ENCODE assay signal across 8 cellular contexts in the genomic region with DNA sequence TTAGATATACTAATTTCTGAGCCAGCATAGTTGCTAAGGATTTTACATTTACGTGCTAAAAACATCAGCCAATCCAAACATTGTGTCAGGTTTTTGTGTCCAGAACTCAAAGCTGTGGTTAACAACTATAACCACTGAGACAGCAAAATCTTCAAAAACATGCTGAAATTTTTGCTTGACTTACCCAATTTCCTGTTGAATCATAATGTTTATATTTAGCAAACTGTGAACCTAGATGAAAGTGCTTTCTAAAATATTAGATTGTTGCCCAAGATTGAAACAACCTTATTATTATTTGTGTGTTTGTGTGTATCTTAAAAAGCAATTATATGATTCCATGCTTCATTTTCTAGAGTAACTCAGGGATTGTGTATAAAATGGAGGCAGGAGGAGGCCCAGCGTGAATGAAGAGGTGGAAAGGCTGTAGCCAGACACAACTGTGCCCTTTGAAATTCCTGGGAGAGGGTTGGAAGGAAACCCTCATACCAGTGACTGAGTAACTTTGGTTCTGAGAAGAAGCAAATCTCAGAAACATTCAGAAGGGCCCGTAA. TPM values are rescaled to one million over a fixed set of nuclear protein-coding genes. Genes with fewer than 3 reads are reported as not detected.
DNase-seq lines count a peak whose midpoint lies in the region; ATAC-seq and TF ChIP-seq lines count a peak whose summit lies in the region.

No MANE protein-coding gene starts in this region.

- no peak for TF ChIP-seq POLR2A in gastrocnemius medialis (IDR thresholded peaks at IDR 0.05)

- H3K36me3 ChIP-seq in esophagus (ENCODE audit: control insufficient read depth in 2 of 2, insufficient read depth in 2 of 2, low read length in 1 of 2): no peaks in the 10 kb centered on the region
- no peaks in the 10 kb centered on the region for H3K36me3 ChIP-seq in gastrocnemius medialis

- intact Hi-C loops in gastrocnemius medialis (cut with DNase I; ENCODE audit: low total_unique reads): loop anchor here (5.0 kb wide), 1 partner anchor 114 kb away; no protein-coding TSS in a partner anchor

- in situ Hi-C loops in gastrocnemius medialis (cut with MboI; ENCODE audit: low sequenced_read_pairs in 4 of 4): loop anchor here in 2 of 4 donors (10.0 kb wide), 2 partner anchors 51 to 351 kb away; partner anchors contain the start of gene ARMC2 (in 1 of the 2)

- 69 to 71% methylated on average over 3 of the region's 3 CpGs for WGBS in esophagus, 2 donors

- H3K4me1 ChIP-seq in esophagus (ENCODE audit: control insufficient read depth in 2 of 2, insufficient read depth in 2 of 2, low read length in 1 of 2): peaks cover 0 to 2% of the 10 kb centered on the region in 2 donors
- H3K4me1 ChIP-seq in gastrocnemius medialis: peaks cover 31 to 37% of the 10 kb centered on the region in 2 donors

- DNase-seq in RKO (ENCODE audit: low spot score): peak; percentile 35
- DNase-seq in gastrocnemius medialis: no peak
- DNase-seq in anterior cingulate cortex (lab: John Stamatoyannopoulos, UW): no peak
- DNase-seq in HuH-7 (ENCODE audit: low spot score): no peak
- DNase-seq in stimulated activated naive CD4-positive, alpha-beta T cell treated with Interleukin-2 at 50 U/mL for 16 hours (lab: John Stamatoyannopoulos, UW): no peak

- peak overlapping the region; percentile 36 to 55 for H3K27ac ChIP-seq in esophagus (ENCODE audit: low read depth in 2 of 2, low read length in 1 of 2)
- peak overlapping the region; percentile 55 to 75 (median 62) for H3K27ac ChIP-seq in gastrocnemius medialis

- peak; percentile 56 for ATAC-seq in GM21619 (IDR thresholded peaks at IDR 0.05; ENCODE audit: unreplicated experiment)
- ATAC-seq in gastrocnemius medialis: no peak
- no peak for ATAC-seq in HG02885 (IDR thresholded peaks at IDR 0.05; ENCODE audit: poor library complexity, unreplicated experiment)

- H3K9me3 ChIP-seq in esophagus (ENCODE audit: control insufficient read depth in 2 of 2, insufficient read depth in 1 of 2, low read depth in 1 of 2, low read length in 1 of 2): no peaks in the 10 kb centered on the region
- no peaks in the 10 kb centered on the region for H3K9me3 ChIP-seq in gastrocnemius medialis

- no peak overlapping the region for H3K4me3 ChIP-seq in esophagus (ENCODE audit: low read depth in 1 of 2, low read length in 2 of 2)
- no peak overlapping the region for H3K4me3 ChIP-seq in gastrocnemius medialis

- no peaks in the 10 kb centered on the region for H3K27me3 ChIP-seq in esophagus (ENCODE audit: control insufficient read depth in 1 of 2, insufficient read depth in 2 of 2, low read length in 2 of 2)
- no peaks in the 10 kb centered on the region for H3K27me3 ChIP-seq in gastrocnemius medialis

- no peak for TF ChIP-seq CTCF in gastrocnemius medialis (IDR thresholded peaks at IDR 0.05 in 4 of 5, conservative IDR thresholded peaks at IDR 0.05 in 1 of 5)

RNA-seq across cellular contexts. Expression of gene ARMC2, which starts 48.0 kb away (rescaled TPM):
- 1 to 10 TPM; 1.0 to 1.1 TPM for polyA plus RNA-seq in esophagus
- 1 to 10 TPM in 1 of 4 donors, under 1 TPM in 3; 0.20 to 1.8 (median 0.56) TPM for total RNA-seq in gastrocnemius medialis
